2 cellular contexts compared by ENCODE assay signal in genomic region chr12:105783983-105784947, GRCh38.
TF ChIP-seq lines count a peak whose summit lies in the region.

No MANE protein-coding gene starts in this region.

TF ChIP-seq in liver, 16 proteins besides CTCF, POLR2A, EP300 and RAD21 (continued from another document):
- no peak for TF ChIP-seq ZBTB33 (IDR thresholded peaks at IDR 0.05)
- no peak for TF ChIP-seq FOXA1 (IDR thresholded peaks at IDR 0.05)
- no peak for TF ChIP-seq ATF3 (IDR thresholded peaks at IDR 0.05)
- TF ChIP-seq JUND (IDR thresholded peaks at IDR 0.05), result no peak
- no peak for TF ChIP-seq EGR1 (IDR thresholded peaks at IDR 0.05; ENCODE audit: low read depth in 2 of 2)
- no peak for TF ChIP-seq NR2F2 (IDR thresholded peaks at IDR 0.05)
- no peak for TF ChIP-seq YY1 (IDR thresholded peaks at IDR 0.05)
- no peak for TF ChIP-seq GABPA (IDR thresholded peaks at IDR 0.05 in 1 of 2, conservative IDR thresholded peaks at IDR 0.05 in 1 of 2)
- no peak for TF ChIP-seq HNF4G (IDR thresholded peaks at IDR 0.05)

TF ChIP-seq in HepG2, 621 proteins besides CTCF, POLR2A, EP300 and RAD21 (continued from another document):
- TF ChIP-seq AFF4 (CRISPR knock-in tag; IDR thresholded peaks at IDR 0.05) (no peak), NCOR1 (IDR thresholded peaks at IDR 0.05; ENCODE audit: borderline replicate concordance, low read length) (no peak), MNT (IDR thresholded peaks at IDR 0.05) (no peak)
